ENCODE assay signal across 1 cellular context in genomic region chr5:56480305-56481146, GRCh38.
TF ChIP-seq lines count a peak whose summit lies in the region.

No MANE protein-coding gene starts in this region.

TF ChIP-seq in HepG2, 621 proteins besides CTCF, POLR2A, EP300 and RAD21 (continued from another document and continues in another):
- TF ChIP-seq, protein P1, sequence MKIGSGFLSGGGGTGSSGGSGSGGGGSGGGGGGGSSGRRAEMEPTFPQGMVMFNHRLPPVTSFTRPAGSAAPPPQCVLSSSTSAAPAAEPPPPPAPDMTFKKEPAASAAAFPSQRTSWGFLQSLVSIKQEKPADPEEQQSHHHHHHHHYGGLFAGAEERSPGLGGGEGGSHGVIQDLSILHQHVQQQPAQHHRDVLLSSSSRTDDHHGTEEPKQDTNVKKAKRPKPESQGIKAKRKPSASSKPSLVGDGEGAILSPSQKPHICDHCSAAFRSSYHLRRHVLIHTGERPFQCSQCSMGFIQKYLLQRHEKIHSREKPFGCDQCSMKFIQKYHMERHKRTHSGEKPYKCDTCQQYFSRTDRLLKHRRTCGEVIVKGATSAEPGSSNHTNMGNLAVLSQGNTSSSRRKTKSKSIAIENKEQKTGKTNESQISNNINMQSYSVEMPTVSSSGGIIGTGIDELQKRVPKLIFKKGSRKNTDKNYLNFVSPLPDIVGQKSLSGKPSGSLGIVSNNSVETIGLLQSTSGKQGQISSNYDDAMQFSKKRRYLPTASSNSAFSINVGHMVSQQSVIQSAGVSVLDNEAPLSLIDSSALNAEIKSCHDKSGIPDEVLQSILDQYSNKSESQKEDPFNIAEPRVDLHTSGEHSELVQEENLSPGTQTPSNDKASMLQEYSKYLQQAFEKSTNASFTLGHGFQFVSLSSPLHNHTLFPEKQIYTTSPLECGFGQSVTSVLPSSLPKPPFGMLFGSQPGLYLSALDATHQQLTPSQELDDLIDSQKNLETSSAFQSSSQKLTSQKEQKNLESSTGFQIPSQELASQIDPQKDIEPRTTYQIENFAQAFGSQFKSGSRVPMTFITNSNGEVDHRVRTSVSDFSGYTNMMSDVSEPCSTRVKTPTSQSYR (CRISPR knock-in tag; IDR thresholded peaks at IDR 0.05; ENCODE audit: borderline replicate concordance) = peak; percentile 77; the same call in 1 of the 2 replicates
- TF ChIP-seq MIER3 (CRISPR knock-in tag; IDR thresholded peaks at IDR 0.05; ENCODE audit: borderline replicate concordance) = no peak; the same call in 1 of the 2 replicates
- no peak for TF ChIP-seq NFE2L1 (CRISPR knock-in tag; IDR thresholded peaks at IDR 0.05; ENCODE audit: borderline replicate concordance)
- peak; percentile 60 for TF ChIP-seq MTA1 (CRISPR knock-in tag; IDR thresholded peaks at IDR 0.05; ENCODE audit: borderline replicate concordance)
- TF ChIP-seq SNAPC5 (CRISPR knock-in tag; IDR thresholded peaks at IDR 0.05; ENCODE audit: borderline replicate concordance) = no peak
- no peak for TF ChIP-seq ATF7-NPFF (CRISPR knock-in tag; IDR thresholded peaks at IDR 0.05; ENCODE audit: low read depth)
- TF ChIP-seq BATF2 (CRISPR knock-in tag; IDR thresholded peaks at IDR 0.05) = no peak
- peak; percentile 60; the same call in 1 of the 2 replicates for TF ChIP-seq KAT8 (CRISPR knock-in tag; IDR thresholded peaks at IDR 0.05)
- TF ChIP-seq CEBPG (CRISPR knock-in tag; IDR thresholded peaks at IDR 0.05) = peak; percentile 49
- TF ChIP-seq ZNF83 (CRISPR knock-in tag; IDR thresholded peaks at IDR 0.05; ENCODE audit: borderline replicate concordance) = no peak
- TF ChIP-seq FOXO4 (CRISPR knock-in tag; conservative IDR thresholded peaks at IDR 0.05) = no peak
- no peak for TF ChIP-seq NFKB2 (CRISPR knock-in tag; IDR thresholded peaks at IDR 0.05; ENCODE audit: borderline replicate concordance)
- TF ChIP-seq, protein P2, sequence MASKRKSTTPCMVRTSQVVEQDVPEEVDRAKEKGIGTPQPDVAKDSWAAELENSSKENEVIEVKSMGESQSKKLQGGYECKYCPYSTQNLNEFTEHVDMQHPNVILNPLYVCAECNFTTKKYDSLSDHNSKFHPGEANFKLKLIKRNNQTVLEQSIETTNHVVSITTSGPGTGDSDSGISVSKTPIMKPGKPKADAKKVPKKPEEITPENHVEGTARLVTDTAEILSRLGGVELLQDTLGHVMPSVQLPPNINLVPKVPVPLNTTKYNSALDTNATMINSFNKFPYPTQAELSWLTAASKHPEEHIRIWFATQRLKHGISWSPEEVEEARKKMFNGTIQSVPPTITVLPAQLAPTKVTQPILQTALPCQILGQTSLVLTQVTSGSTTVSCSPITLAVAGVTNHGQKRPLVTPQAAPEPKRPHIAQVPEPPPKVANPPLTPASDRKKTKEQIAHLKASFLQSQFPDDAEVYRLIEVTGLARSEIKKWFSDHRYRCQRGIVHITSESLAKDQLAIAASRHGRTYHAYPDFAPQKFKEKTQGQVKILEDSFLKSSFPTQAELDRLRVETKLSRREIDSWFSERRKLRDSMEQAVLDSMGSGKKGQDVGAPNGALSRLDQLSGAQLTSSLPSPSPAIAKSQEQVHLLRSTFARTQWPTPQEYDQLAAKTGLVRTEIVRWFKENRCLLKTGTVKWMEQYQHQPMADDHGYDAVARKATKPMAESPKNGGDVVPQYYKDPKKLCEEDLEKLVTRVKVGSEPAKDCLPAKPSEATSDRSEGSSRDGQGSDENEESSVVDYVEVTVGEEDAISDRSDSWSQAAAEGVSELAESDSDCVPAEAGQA (IDR thresholded peaks at IDR 0.05; ENCODE audit: low read depth) = no peak
- TF ChIP-seq, protein P2 (CRISPR knock-in tag; IDR thresholded peaks at IDR 0.05; ENCODE audit: borderline replicate concordance) = peak; percentile 64; the same call in 1 of the 2 replicates
- no peak for TF ChIP-seq FLYWCH1 (CRISPR knock-in tag; IDR thresholded peaks at IDR 0.05)
- peak; percentile 44; the same call in 1 of the 2 replicates for TF ChIP-seq CBFB (CRISPR knock-in tag; IDR thresholded peaks at IDR 0.05)
- TF ChIP-seq ZNF788 (CRISPR knock-in tag; IDR thresholded peaks at IDR 0.05; ENCODE audit: borderline replicate concordance) = peak; percentile 47; the same call in 1 of the 2 replicates
- TF ChIP-seq, protein P3, sequence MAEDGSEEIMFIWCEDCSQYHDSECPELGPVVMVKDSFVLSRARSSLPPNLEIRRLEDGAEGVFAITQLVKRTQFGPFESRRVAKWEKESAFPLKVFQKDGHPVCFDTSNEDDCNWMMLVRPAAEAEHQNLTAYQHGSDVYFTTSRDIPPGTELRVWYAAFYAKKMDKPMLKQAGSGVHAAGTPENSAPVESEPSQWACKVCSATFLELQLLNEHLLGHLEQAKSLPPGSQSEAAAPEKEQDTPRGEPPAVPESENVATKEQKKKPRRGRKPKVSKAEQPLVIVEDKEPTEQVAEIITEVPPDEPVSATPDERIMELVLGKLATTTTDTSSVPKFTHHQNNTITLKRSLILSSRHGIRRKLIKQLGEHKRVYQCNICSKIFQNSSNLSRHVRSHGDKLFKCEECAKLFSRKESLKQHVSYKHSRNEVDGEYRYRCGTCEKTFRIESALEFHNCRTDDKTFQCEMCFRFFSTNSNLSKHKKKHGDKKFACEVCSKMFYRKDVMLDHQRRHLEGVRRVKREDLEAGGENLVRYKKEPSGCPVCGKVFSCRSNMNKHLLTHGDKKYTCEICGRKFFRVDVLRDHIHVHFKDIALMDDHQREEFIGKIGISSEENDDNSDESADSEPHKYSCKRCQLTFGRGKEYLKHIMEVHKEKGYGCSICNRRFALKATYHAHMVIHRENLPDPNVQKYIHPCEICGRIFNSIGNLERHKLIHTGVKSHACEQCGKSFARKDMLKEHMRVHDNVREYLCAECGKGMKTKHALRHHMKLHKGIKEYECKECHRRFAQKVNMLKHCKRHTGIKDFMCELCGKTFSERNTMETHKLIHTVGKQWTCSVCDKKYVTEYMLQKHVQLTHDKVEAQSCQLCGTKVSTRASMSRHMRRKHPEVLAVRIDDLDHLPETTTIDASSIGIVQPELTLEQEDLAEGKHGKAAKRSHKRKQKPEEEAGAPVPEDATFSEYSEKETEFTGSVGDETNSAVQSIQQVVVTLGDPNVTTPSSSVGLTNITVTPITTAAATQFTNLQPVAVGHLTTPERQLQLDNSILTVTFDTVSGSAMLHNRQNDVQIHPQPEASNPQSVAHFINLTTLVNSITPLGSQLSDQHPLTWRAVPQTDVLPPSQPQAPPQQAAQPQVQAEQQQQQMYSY (CRISPR knock-in tag; IDR thresholded peaks at IDR 0.05) = no peak; the same call in 1 of the 2 replicates
- TF ChIP-seq CENPT (CRISPR knock-in tag; IDR thresholded peaks at IDR 0.05; ENCODE audit: low read depth) = no peak
- no peak for TF ChIP-seq SRF (IDR thresholded peaks at IDR 0.05; ENCODE audit: low read depth, low read length)
- TF ChIP-seq ZNF550 (CRISPR knock-in tag; IDR thresholded peaks at IDR 0.05; ENCODE audit: borderline replicate concordance) = no peak
- TF ChIP-seq ATAD3A (CRISPR knock-in tag; IDR thresholded peaks at IDR 0.05) = no peak
- TF ChIP-seq ZNF205 (CRISPR knock-in tag; IDR thresholded peaks at IDR 0.05) = peak; percentile 52
- TF ChIP-seq CHD4 (IDR thresholded peaks at IDR 0.05; ENCODE audit: borderline replicate concordance, low read length) = no peak; the same call in 1 of the 2 replicates
- TF ChIP-seq PHB2 (IDR thresholded peaks at IDR 0.05; ENCODE audit: partially characterized antibody) = no peak
- peak; percentile 84 for TF ChIP-seq KDM6A (CRISPR knock-in tag; IDR thresholded peaks at IDR 0.05; ENCODE audit: low read depth)
- TF ChIP-seq ZNF430 (CRISPR knock-in tag; IDR thresholded peaks at IDR 0.05) = 0 out of 2 replicates have a peak, but pooled peaks have one; percentile 70
- peak; percentile 87 for TF ChIP-seq ZNF614 (CRISPR knock-in tag; IDR thresholded peaks at IDR 0.05; ENCODE audit: borderline replicate concordance)
- TF ChIP-seq AKAP8 (CRISPR knock-in tag; IDR thresholded peaks at IDR 0.05) = no peak
- TF ChIP-seq CCDC6 (CRISPR knock-in tag; IDR thresholded peaks at IDR 0.05) = no peak; the same call in 1 of the 2 replicates
- TF ChIP-seq HES4 (CRISPR knock-in tag; IDR thresholded peaks at IDR 0.05; ENCODE audit: borderline replicate concordance) = no peak
- peak; percentile 29; the same call in 1 of the 2 replicates for TF ChIP-seq ZNF280D (CRISPR knock-in tag; IDR thresholded peaks at IDR 0.05)
- no peak for TF ChIP-seq DZIP1 (CRISPR knock-in tag; IDR thresholded peaks at IDR 0.05)
- TF ChIP-seq SATB2 (CRISPR knock-in tag; IDR thresholded peaks at IDR 0.05) = no peak
- no peak for TF ChIP-seq FOSL1 (CRISPR knock-in tag; IDR thresholded peaks at IDR 0.05; ENCODE audit: borderline replicate concordance)
- no peak for TF ChIP-seq ZNF282 (IDR thresholded peaks at IDR 0.05; ENCODE audit: partially characterized antibody)
- peak; percentile 47; the same call in 1 of the 2 replicates for TF ChIP-seq ZNF329 (CRISPR knock-in tag; IDR thresholded peaks at IDR 0.05; ENCODE audit: low read depth)
- TF ChIP-seq ZNF441 (CRISPR knock-in tag; IDR thresholded peaks at IDR 0.05; ENCODE audit: borderline replicate concordance) = peak; percentile 55; the same call in 1 of the 2 replicates
- TF ChIP-seq, protein P4, sequence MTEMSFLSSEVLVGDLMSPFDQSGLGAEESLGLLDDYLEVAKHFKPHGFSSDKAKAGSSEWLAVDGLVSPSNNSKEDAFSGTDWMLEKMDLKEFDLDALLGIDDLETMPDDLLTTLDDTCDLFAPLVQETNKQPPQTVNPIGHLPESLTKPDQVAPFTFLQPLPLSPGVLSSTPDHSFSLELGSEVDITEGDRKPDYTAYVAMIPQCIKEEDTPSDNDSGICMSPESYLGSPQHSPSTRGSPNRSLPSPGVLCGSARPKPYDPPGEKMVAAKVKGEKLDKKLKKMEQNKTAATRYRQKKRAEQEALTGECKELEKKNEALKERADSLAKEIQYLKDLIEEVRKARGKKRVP (CRISPR knock-in tag; IDR thresholded peaks at IDR 0.05) = no peak
